ENCODE assay signal across 8 cellular contexts in genomic region chr10:58384999-58385783, GRCh38. TPM values are rescaled to one million over a fixed set of nuclear protein-coding genes. Genes with fewer than 3 reads are reported as not detected.
A peak's percentile ranks its signal among the peaks of the same experiment; 100 is the strongest.
DNase-seq lines count a peak whose midpoint lies in the region; ATAC-seq and TF ChIP-seq lines count a peak whose summit lies in the region.

TSS of gene TFAM (plus strand) at chr10:58385410. CDS start at chr10:58385548, 138 bp downstream.

- H3K9me3 ChIP-seq in right atrium auricular region (no peaks in the 10 kb centered on the region), uterus (no peaks in the 10 kb centered on the region)

- peaks cover 0 to 22% of the 10 kb centered on the region in 2 donors for H3K4me1 ChIP-seq in right atrium auricular region
- no peaks in the 10 kb centered on the region for H3K4me1 ChIP-seq in uterus

- ATAC-seq in HG02870 (IDR thresholded peaks at IDR 0.05; ENCODE audit: unreplicated experiment) = peak; percentile 79

- H3K4me1 Mint-ChIP-seq in T-helper 1 cell treated with Interleukin-12 subunit alpha and Interleukin-12 subunit beta and Interleukin-4 antibody, amounts not matched to agents 30 μg/mL and 1 μg/mL, for 36 hours (ENCODE audit: low read depth) = peaks cover 33% of the 10 kb centered on the region

- TF ChIP-seq POLR2A in uterus (IDR thresholded peaks at IDR 0.05) = peak; percentile 68 to 78

- peaks cover 15% of the 10 kb centered on the region for H3K36me3 ChIP-seq in right atrium auricular region
- no peaks in the 10 kb centered on the region for H3K36me3 ChIP-seq in uterus

- H3K4me3 ChIP-seq in right atrium auricular region (peak within 1 kb of the TSS; percentile 77 to 86), uterus (peak within 1 kb of the TSS; percentile 71 to 78)

- TF ChIP-seq CTCF in GM13977 (IDR thresholded peaks at IDR 0.05; ENCODE audit: extremely low read depth, insufficient read depth, missing control alignments) (peak; percentile 81), right atrium auricular region (IDR thresholded peaks at IDR 0.05) (peak; percentile 28 to 71), uterus (IDR thresholded peaks at IDR 0.05) (peak; percentile 66 to 72 (median 68))

- intact Hi-C loops in uterus (cut with DNase I; ENCODE audit: low total_unique reads) = loop anchor here (10.0 kb wide), 1 partner anchor 50 kb away; the partner anchor contains the start of gene UBE2D1

- DNase-seq in GM13977 (ENCODE audit: low spot score) = peak; percentile 90
- peak; percentile 92 for DNase-seq in NCI-H146 (lab: John Stamatoyannopoulos, UW)
- peak; percentile 64 to 98 (median 90) for DNase-seq in amygdala (lab: John Stamatoyannopoulos, UW)
- DNase-seq in right atrium auricular region (ENCODE audit: low spot score) = peak; percentile 97
- peak; percentile 74 for DNase-seq in pulmonary artery endothelial cell (ENCODE audit: low read depth, low spot score)
- DNase-seq in uterus = peak; percentile 97

- H3K36me3 Mint-ChIP-seq in T-helper 1 cell treated with Interleukin-12 subunit alpha and Interleukin-12 subunit beta and Interleukin-4 antibody, amounts not matched to agents 30 μg/mL and 1 μg/mL, for 36 hours (ENCODE audit: low read depth) = peaks cover 15% of the 10 kb centered on the region

- H3K9me3 Mint-ChIP-seq in T-helper 1 cell treated with Interleukin-12 subunit alpha and Interleukin-12 subunit beta and Interleukin-4 antibody, amounts not matched to agents 30 μg/mL and 1 μg/mL, for 36 hours = no peaks in the 10 kb centered on the region

- peak within 1 kb of the TSS; percentile 96 for H3K4me3 Mint-ChIP-seq in T-helper 1 cell treated with Interleukin-12 subunit alpha and Interleukin-12 subunit beta and Interleukin-4 antibody, amounts not matched to agents 30 μg/mL and 1 μg/mL, for 36 hours

- no peaks in the 10 kb centered on the region for H3K27me3 Mint-ChIP-seq in T-helper 1 cell treated with Interleukin-12 subunit alpha and Interleukin-12 subunit beta and Interleukin-4 antibody, amounts not matched to agents 30 μg/mL and 1 μg/mL, for 36 hours (ENCODE audit: low read depth)

- H3K27me3 ChIP-seq in right atrium auricular region (no peaks in the 10 kb centered on the region), uterus (no peaks in the 10 kb centered on the region)

- H3K27ac Mint-ChIP-seq in T-helper 1 cell treated with Interleukin-12 subunit alpha and Interleukin-12 subunit beta and Interleukin-4 antibody, amounts not matched to agents 30 μg/mL and 1 μg/mL, for 36 hours = peak within 1 kb of the TSS; percentile 93

- in situ Hi-C loops in GM13977 (cut with MboI; ENCODE audit: low pct_unique_long_range_greater_than_20kb, low sequenced_read_pairs, unreplicated experiment) = no loop called here

- H3K27ac ChIP-seq in right atrium auricular region = peak within 1 kb of the TSS; percentile 89 to 93
- H3K27ac ChIP-seq in uterus = peak within 1 kb of the TSS; percentile 87 to 95

RNA-seq across cellular contexts. Expression of gene TFAM, which starts in this region (rescaled TPM):
- total RNA-seq in right atrium auricular region = 10 to 100 TPM; 15.1 to 17.7 TPM
- total RNA-seq in pulmonary artery endothelial cell = 58.6 and 61.0 TPM in 2 replicates
- total RNA-seq in uterus = 10 to 100 TPM; 11.8 to 48.6 (median 25.9) TPM

Comparison
In these comparisons a context has a peak if more than half of its experiments do, and no peak if none do; other contexts are left out.
1. Peak in every context shown above with its lines: DNase-seq, ATAC-seq, H3K4me3 ChIP-seq and H3K27ac ChIP-seq.